Comparison of ENCODE assay signal across 24 cellular contexts in the genomic region with DNA sequence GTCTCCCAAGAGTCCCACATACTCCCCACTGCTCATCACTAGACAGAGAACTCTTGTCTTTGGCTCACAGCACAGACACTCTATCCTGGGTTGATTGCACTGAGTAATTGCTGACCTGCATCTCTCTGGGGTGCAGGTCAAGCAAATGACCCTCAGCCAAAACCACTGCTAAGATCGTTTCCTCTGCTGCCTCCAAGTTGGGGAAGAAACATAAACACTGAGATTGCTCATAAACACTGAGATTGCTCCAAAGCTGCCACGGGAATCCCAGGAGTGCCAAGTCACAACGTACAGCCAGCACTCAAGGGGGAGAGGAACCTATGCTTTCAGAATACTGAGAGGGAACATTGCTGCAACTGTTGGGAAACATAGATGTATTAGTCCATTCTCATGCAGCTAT.
DNase-seq lines count a peak whose midpoint lies in the region; ATAC-seq and TF ChIP-seq lines count a peak whose summit lies in the region.
"Had no signal": no experiment of that assay in that cellular context is flagged by ENCODE, and none has a peak within 500 bp of the region (broad histone marks: within the 10 kb centered on the region; RNA-seq: fewer than 3 reads in every experiment).

No MANE protein-coding gene starts in this region.

- H3K4me1 Mint-ChIP-seq in nephron progenitor cell: peaks cover 13% of the 10 kb centered on the region
- H3K4me1 Mint-ChIP-seq: CD14-positive monocyte; CD8-positive, alpha-beta memory T cell had no signal

- H3K4me3 Mint-ChIP-seq in nephron progenitor cell: no peak overlapping the region
- H3K4me3 Mint-ChIP-seq: CD14-positive monocyte; CD4-positive, alpha-beta T cell; CD8-positive, alpha-beta memory T cell; GM23338 had no signal

- TF ChIP-seq CTCF in choroid plexus epithelial cell (conservative IDR thresholded peaks at IDR 0.05; ENCODE audit: low read depth, low read length): no peak
- no peak for TF ChIP-seq CTCF in nephron progenitor cell (IDR thresholded peaks at IDR 0.05)

- peak overlapping the region; percentile 76 for H3K27ac Mint-ChIP-seq in nephron progenitor cell
- H3K27ac Mint-ChIP-seq: CD14-positive monocyte; CD4-positive, alpha-beta T cell; CD8-positive, alpha-beta memory T cell; GM23338 had no signal

- ATAC-seq in GM18867 (IDR thresholded peaks at IDR 0.05; ENCODE audit: unreplicated experiment) (no peak), GM18502 (IDR thresholded peaks at IDR 0.05; ENCODE audit: poor library complexity, unreplicated experiment) (no peak)
- ATAC-seq: A549, GM23338 had no signal

- H3K27ac ChIP-seq in GM23248: no peak overlapping the region
- H3K27ac ChIP-seq: A549; BLaER1 treated with 17β-estradiol and CSF1 and Interleukin-3, amounts not matched to agents 10 nM and 100 nM had no signal

- H4K20me1 ChIP-seq in GM23248 (ENCODE audit: insufficient read depth): no peaks in the 10 kb centered on the region
- H4K20me1 ChIP-seq: BLaER1 treated with 17β-estradiol and CSF1 and Interleukin-3, amounts not matched to agents 10 nM and 100 nM had no signal

- H3K9me3 Mint-ChIP-seq in nephron progenitor cell: peaks cover 25% of the 10 kb centered on the region

- H3K27me3 ChIP-seq in GM23248 (replicated peaks; ENCODE audit: insufficient read depth): no peaks in the 10 kb centered on the region
- H3K27me3 ChIP-seq: BE2C; BLaER1 treated with 17β-estradiol and CSF1 and Interleukin-3, amounts not matched to agents 10 nM and 100 nM had no signal

- H3K4me3 ChIP-seq in choroid plexus epithelial cell (ENCODE audit: low read depth, low read length) (no peak overlapping the region), GM23248 (no peak overlapping the region)
- H3K4me3 ChIP-seq: A549; BLaER1 treated with 17β-estradiol and CSF1 and Interleukin-3, amounts not matched to agents 10 nM and 100 nM; GM23338 had no signal

- no peaks in the 10 kb centered on the region for H3K9me3 ChIP-seq in GM23248 (ENCODE audit: low read depth)
- H3K9me3 ChIP-seq: A549, BE2C had no signal

- 13 to 15% methylated on average over 3 of the region's 3 CpGs for WGBS in GM23248 (ENCODE audit: low coverage in 1 of 2, low lambda C conversion rate in 2 of 2, missing lambda C conversion rate in 2 of 2), 2 experiments

- H3K79me2 ChIP-seq in GM23248 (ENCODE audit: insufficient read depth): no peaks in the 10 kb centered on the region

- no peaks in the 10 kb centered on the region for H3F3A ChIP-seq in GM23248 (ENCODE audit: insufficient read depth)

- no peaks in the 10 kb centered on the region for H3K27me3 Mint-ChIP-seq in nephron progenitor cell (ENCODE audit: low read depth, poor library complexity)
- H3K27me3 Mint-ChIP-seq: CD4-positive, alpha-beta T cell had no signal

- H3K36me3 Mint-ChIP-seq in nephron progenitor cell (ENCODE audit: low read depth): peaks cover 5% of the 10 kb centered on the region
- H3K36me3 Mint-ChIP-seq: CD14-positive monocyte; CD8-positive, alpha-beta memory T cell had no signal

- H3K4me1 ChIP-seq in GM23248 (ENCODE audit: insufficient read depth): no peaks in the 10 kb centered on the region
- H3K4me1 ChIP-seq: A549; BE2C; BLaER1 treated with 17β-estradiol and CSF1 and Interleukin-3, amounts not matched to agents 10 nM and 100 nM had no signal

- H3K4me2 ChIP-seq in GM23248 (ENCODE audit: unreplicated experiment): no peak overlapping the region
- H3K4me2 ChIP-seq: A549; BLaER1 treated with 17β-estradiol and CSF1 and Interleukin-3, amounts not matched to agents 10 nM and 100 nM; GM23338 had no signal

- in situ Hi-C loops in GM23248 (cut with MboI): no loop called here

- no peak overlapping the region for H2AFZ ChIP-seq in GM23248
- H2AFZ ChIP-seq: GM23338 had no signal

- H3K9ac ChIP-seq in GM23248: no peak overlapping the region
- H3K9ac ChIP-seq: BLaER1 treated with 17β-estradiol and CSF1 and Interleukin-3, amounts not matched to agents 10 nM and 100 nM had no signal

- no peaks in the 10 kb centered on the region for H3K9me2 ChIP-seq in GM23248 (ENCODE audit: insufficient read depth)

- H3K36me3 ChIP-seq in GM23248 (ENCODE audit: low read depth): no peaks in the 10 kb centered on the region
- H3K36me3 ChIP-seq: BE2C; BLaER1 treated with 17β-estradiol and CSF1 and Interleukin-3, amounts not matched to agents 10 nM and 100 nM had no signal

- peak; percentile 21 for DNase-seq in H4 (ENCODE audit: low spot score)
- peak; percentile 13 for DNase-seq in M059J (ENCODE audit: low read depth)
- peak; percentile 82 for DNase-seq in choroid plexus epithelial cell (ENCODE audit: low read depth)
- no peak for DNase-seq in nephron progenitor cell
- no peak for DNase-seq in GOT3 (lab: John Stamatoyannopoulos, UW)
- no peak for DNase-seq in GM23248
- DNase-seq: 8988T; ACHN; AML-193; BE2C; Calu3; CD4-positive, alpha-beta T cell; CD8-positive, alpha-beta memory T cell; DMS53; DMS79 treated with DMSO at 0.1 percent for 48 hours; GF-D8; H7; HCEC 1CT had no signal

Comparison
In these comparisons a context has a peak if more than half of its experiments do, and no peak if none do; other contexts are left out.
1. DNase-seq: peak in H4 (single experiment), M059J (single experiment) and choroid plexus epithelial cell (single experiment); none in nephron progenitor cell (single experiment), GOT3 (single experiment) and GM23248 (single experiment).